In genomic region chr1:91792393-91793032, GRCh38 we compare ENCODE assay signal across 1 cellular context.
TF ChIP-seq lines count a peak whose summit lies in the region.

No MANE protein-coding gene starts in this region.

TF ChIP-seq in GM23338, 12 proteins besides CTCF, POLR2A, EP300 and RAD21 (continued from another document):
- TF ChIP-seq, protein P1, sequence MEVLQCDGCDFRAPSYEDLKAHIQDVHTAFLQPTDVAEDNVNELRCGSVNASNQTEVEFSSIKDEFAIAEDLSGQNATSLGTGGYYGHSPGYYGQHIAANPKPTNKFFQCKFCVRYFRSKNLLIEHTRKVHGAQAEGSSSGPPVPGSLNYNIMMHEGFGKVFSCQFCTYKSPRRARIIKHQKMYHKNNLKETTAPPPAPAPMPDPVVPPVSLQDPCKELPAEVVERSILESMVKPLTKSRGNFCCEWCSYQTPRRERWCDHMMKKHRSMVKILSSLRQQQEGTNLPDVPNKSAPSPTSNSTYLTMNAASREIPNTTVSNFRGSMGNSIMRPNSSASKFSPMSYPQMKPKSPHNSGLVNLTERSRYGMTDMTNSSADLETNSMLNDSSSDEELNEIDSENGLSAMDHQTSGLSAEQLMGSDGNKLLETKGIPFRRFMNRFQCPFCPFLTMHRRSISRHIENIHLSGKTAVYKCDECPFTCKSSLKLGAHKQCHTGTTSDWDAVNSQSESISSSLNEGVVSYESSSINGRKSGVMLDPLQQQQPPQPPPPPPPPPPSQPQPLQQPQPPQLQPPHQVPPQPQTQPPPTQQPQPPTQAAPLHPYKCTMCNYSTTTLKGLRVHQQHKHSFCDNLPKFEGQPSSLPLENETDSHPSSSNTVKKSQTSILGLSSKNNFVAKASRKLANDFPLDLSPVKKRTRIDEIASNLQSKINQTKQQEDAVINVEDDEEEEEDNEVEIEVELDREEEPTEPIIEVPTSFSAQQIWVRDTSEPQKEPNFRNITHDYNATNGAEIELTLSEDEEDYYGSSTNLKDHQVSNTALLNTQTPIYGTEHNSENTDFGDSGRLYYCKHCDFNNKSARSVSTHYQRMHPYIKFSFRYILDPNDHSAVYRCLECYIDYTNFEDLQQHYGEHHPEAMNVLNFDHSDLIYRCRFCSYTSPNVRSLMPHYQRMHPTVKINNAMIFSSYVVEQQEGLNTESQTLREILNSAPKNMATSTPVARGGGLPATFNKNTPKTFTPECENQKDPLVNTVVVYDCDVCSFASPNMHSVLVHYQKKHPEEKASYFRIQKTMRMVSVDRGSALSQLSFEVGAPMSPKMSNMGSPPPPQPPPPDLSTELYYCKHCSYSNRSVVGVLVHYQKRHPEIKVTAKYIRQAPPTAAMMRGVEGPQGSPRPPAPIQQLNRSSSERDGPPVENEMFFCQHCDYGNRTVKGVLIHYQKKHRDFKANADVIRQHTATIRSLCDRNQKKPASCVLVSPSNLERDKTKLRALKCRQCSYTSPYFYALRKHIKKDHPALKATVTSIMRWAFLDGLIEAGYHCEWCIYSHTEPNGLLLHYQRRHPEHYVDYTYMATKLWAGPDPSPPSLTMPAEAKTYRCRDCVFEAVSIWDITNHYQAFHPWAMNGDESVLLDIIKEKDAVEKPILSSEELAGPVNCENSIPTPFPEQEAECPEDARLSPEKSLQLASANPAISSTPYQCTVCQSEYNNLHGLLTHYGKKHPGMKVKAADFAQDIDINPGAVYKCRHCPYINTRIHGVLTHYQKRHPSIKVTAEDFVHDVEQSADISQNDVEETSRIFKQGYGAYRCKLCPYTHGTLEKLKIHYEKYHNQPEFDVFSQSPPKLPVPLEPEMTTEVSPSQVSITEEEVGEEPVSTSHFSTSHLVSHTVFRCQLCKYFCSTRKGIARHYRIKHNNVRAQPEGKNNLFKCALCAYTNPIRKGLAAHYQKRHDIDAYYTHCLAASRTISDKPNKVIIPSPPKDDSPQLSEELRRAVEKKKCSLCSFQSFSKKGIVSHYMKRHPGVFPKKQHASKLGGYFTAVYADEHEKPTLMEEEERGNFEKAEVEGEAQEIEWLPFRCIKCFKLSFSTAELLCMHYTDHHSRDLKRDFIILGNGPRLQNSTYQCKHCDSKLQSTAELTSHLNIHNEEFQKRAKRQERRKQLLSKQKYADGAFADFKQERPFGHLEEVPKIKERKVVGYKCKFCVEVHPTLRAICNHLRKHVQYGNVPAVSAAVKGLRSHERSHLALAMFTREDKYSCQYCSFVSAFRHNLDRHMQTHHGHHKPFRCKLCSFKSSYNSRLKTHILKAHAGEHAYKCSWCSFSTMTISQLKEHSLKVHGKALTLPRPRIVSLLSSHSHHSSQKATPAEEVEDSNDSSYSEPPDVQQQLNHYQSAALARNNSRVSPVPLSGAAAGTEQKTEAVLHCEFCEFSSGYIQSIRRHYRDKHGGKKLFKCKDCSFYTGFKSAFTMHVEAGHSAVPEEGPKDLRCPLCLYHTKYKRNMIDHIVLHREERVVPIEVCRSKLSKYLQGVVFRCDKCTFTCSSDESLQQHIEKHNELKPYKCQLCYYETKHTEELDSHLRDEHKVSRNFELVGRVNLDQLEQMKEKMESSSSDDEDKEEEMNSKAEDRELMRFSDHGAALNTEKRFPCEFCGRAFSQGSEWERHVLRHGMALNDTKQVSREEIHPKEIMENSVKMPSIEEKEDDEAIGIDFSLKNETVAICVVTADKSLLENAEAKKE (CRISPR knock-in tag; IDR thresholded peaks at IDR 0.05): no peak
- TF ChIP-seq CREB1 (CRISPR knock-in tag; IDR thresholded peaks at IDR 0.05; ENCODE audit: low read depth) (no peak), ZNF114 (CRISPR knock-in tag; IDR thresholded peaks at IDR 0.05) (no peak), NANOG (IDR thresholded peaks at IDR 0.05; ENCODE audit: borderline replicate concordance) (no peak), POLR2AphosphoS5 (IDR thresholded peaks at IDR 0.05; ENCODE audit: low read depth) (no peak), ZNF331 (CRISPR knock-in tag; IDR thresholded peaks at IDR 0.05; ENCODE audit: low read depth) (no peak)
- TF ChIP-seq, protein P2, sequence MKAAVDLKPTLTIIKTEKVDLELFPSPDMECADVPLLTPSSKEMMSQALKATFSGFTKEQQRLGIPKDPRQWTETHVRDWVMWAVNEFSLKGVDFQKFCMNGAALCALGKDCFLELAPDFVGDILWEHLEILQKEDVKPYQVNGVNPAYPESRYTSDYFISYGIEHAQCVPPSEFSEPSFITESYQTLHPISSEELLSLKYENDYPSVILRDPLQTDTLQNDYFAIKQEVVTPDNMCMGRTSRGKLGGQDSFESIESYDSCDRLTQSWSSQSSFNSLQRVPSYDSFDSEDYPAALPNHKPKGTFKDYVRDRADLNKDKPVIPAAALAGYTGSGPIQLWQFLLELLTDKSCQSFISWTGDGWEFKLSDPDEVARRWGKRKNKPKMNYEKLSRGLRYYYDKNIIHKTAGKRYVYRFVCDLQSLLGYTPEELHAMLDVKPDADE (IDR thresholded peaks at IDR 0.05): no peak
